12 cellular contexts compared by ENCODE assay signal in genomic region chrX:153782324-153782723, GRCh38. TPM values are rescaled to one million over a fixed set of nuclear protein-coding genes. Genes with fewer than 3 reads are reported as not detected.
A peak's percentile ranks its signal among the peaks of the same experiment; 100 is the strongest.
DNase-seq lines count a peak whose midpoint lies in the region; ATAC-seq and TF ChIP-seq lines count a peak whose summit lies in the region.
"Had no signal": no experiment of that assay in that cellular context is flagged by ENCODE, and none has a peak within 500 bp of the region (broad histone marks: within the 10 kb centered on the region; RNA-seq: fewer than 3 reads in every experiment).

No MANE protein-coding gene starts in this region.

- CTCF ChIA-PET in activated CD8-positive, alpha-beta T cell treated with anti-CD3 and anti-CD28 coated beads for 36 hours (lab: Charles Lee), result no interaction called here

- no peak overlapping the region for H3K4me3 Mint-ChIP-seq in activated T-cell treated with anti-CD3 and anti-CD28 coated beads, Interleukin-2, amount 50 U/mL, for 72 hours
- no peak overlapping the region for H3K4me3 Mint-ChIP-seq in activated CD8-positive, alpha-beta T cell treated with anti-CD3 and anti-CD28 coated beads for 36 hours
- no peak overlapping the region for H3K4me3 Mint-ChIP-seq in HFFc6
- H3K4me3 Mint-ChIP-seq: CD4-positive, CD25-positive, alpha-beta regulatory T cell; IgD-negative memory B cell had no signal

- DNase-seq in DMS 273 (lab: John Stamatoyannopoulos, UW; ENCODE audit: unreplicated experiment) (peak; percentile 93), NCI-H1105 treated with DMSO at 0.1 percent for 48 hours (lab: John Stamatoyannopoulos, UW) (peak; percentile 98), OCI-M1 (lab: John Stamatoyannopoulos, UW) (peak; percentile 14), iPS-NIHi7 (ENCODE audit: extremely low spot score) (peak; percentile 50), HFFc6 (no peak)
- no peak for DNase-seq in activated T-cell treated with anti-CD3 and anti-CD28 coated beads, Interleukin-2, amount 50 U/mL, for 72 hours
- no peak for DNase-seq in activated CD8-positive, alpha-beta T cell treated with anti-CD3 and anti-CD28 coated beads for 36 hours
- DNase-seq: CD4-positive, CD25-positive, alpha-beta regulatory T cell; ovary had no signal

- TF ChIP-seq CTCF in activated CD8-positive, alpha-beta T cell treated with anti-CD3 and anti-CD28 coated beads for 36 hours (IDR thresholded peaks at IDR 0.05), result no peak
- TF ChIP-seq CTCF in HFFc6 (IDR thresholded peaks at IDR 0.05), result no peak

- no peak for ATAC-seq in activated T-cell treated with anti-CD3 and anti-CD28 coated beads, Interleukin-2, amount 50 U/mL, for 72 hours (replicated peaks in 1 of 2)
- no peak for ATAC-seq in activated CD8-positive, alpha-beta T cell treated with anti-CD3 and anti-CD28 coated beads for 36 hours
- no peak for ATAC-seq in HG03378 (IDR thresholded peaks at IDR 0.05; ENCODE audit: unreplicated experiment)
- ATAC-seq: GM12878 had no signal

- H3K27ac Mint-ChIP-seq in activated T-cell treated with anti-CD3 and anti-CD28 coated beads, Interleukin-2, amount 50 U/mL, for 72 hours, result no peak overlapping the region
- no peak overlapping the region for H3K27ac Mint-ChIP-seq in activated CD8-positive, alpha-beta T cell treated with anti-CD3 and anti-CD28 coated beads for 36 hours
- H3K27ac Mint-ChIP-seq in HFFc6, result no peak overlapping the region
- H3K27ac Mint-ChIP-seq: CD4-positive, CD25-positive, alpha-beta regulatory T cell; IgD-negative memory B cell had no signal

- peaks cover 12% of the 10 kb centered on the region for H3K27me3 Mint-ChIP-seq in activated T-cell treated with anti-CD3 and anti-CD28 coated beads, Interleukin-2, amount 50 U/mL, for 72 hours (ENCODE audit: low read depth)
- peaks cover 5% of the 10 kb centered on the region for H3K27me3 Mint-ChIP-seq in activated CD8-positive, alpha-beta T cell treated with anti-CD3 and anti-CD28 coated beads for 36 hours
- peaks cover 4% of the 10 kb centered on the region for H3K27me3 Mint-ChIP-seq in HFFc6 (ENCODE audit: insufficient read depth)

- no peaks in the 10 kb centered on the region for H3K9me3 Mint-ChIP-seq in activated T-cell treated with anti-CD3 and anti-CD28 coated beads, Interleukin-2, amount 50 U/mL, for 72 hours
- H3K9me3 Mint-ChIP-seq in activated CD8-positive, alpha-beta T cell treated with anti-CD3 and anti-CD28 coated beads for 36 hours, result no peaks in the 10 kb centered on the region
- H3K9me3 Mint-ChIP-seq in HFFc6, result no peaks in the 10 kb centered on the region
- H3K9me3 Mint-ChIP-seq: IgD-negative memory B cell had no signal

- intact Hi-C loops in activated CD8-positive, alpha-beta T cell treated with anti-CD3 and anti-CD28 coated beads for 36 hours (cut with micrococcal nuclease), result no loop called here

- POLR2A ChIA-PET in activated CD8-positive, alpha-beta T cell treated with anti-CD3 and anti-CD28 coated beads for 36 hours (lab: Charles Lee), result no interaction called here

- H3K4me1 Mint-ChIP-seq in activated T-cell treated with anti-CD3 and anti-CD28 coated beads, Interleukin-2, amount 50 U/mL, for 72 hours (ENCODE audit: low read depth), result peaks cover 5% of the 10 kb centered on the region
- no peaks in the 10 kb centered on the region for H3K4me1 Mint-ChIP-seq in activated CD8-positive, alpha-beta T cell treated with anti-CD3 and anti-CD28 coated beads for 36 hours (ENCODE audit: low read depth)
- peaks cover 7% of the 10 kb centered on the region for H3K4me1 Mint-ChIP-seq in HFFc6 (ENCODE audit: low read depth)
- H3K4me1 Mint-ChIP-seq: IgD-negative memory B cell had no signal

- H3K36me3 Mint-ChIP-seq in activated T-cell treated with anti-CD3 and anti-CD28 coated beads, Interleukin-2, amount 50 U/mL, for 72 hours (ENCODE audit: insufficient read depth in 2 of 2), result no peaks in the 10 kb centered on the region
- H3K36me3 Mint-ChIP-seq in activated CD8-positive, alpha-beta T cell treated with anti-CD3 and anti-CD28 coated beads for 36 hours (ENCODE audit: low read depth), result peaks cover 2% of the 10 kb centered on the region
- H3K36me3 Mint-ChIP-seq in HFFc6 (ENCODE audit: low read depth), result no peaks in the 10 kb centered on the region
- H3K36me3 Mint-ChIP-seq: CD4-positive, CD25-positive, alpha-beta regulatory T cell had no signal

RNA-seq across cellular contexts. Expression of gene SRPK3, which starts 1.5 kb away (rescaled TPM):
- not detected for total RNA-seq in activated T-cell treated with anti-CD3 and anti-CD28 coated beads, Interleukin-2, amount 50 U/mL, for 72 hours
- total RNA-seq in activated CD8-positive, alpha-beta T cell treated with anti-CD3 and anti-CD28 coated beads for 36 hours, result under 1 TPM in 1 of 2 experiments, not detected in 1; 0.09 TPM
- under 1 TPM; 0.14 to 0.51 (median 0.27) TPM for total RNA-seq in HFFc6 (2021; fragmentation: NEBNext Ultra II Directional; extraction: Animal tissue kit (Norgen Biotek cat#: 25700))
- total RNA-seq: CD4-positive, CD25-positive, alpha-beta regulatory T cell; GM12878 had no signal

RNA-seq across cellular contexts. Expression of gene IDH3G, which starts 11.9 kb away (rescaled TPM):
- 10 to 100 TPM; 34.0 to 41.0 TPM for total RNA-seq in activated T-cell treated with anti-CD3 and anti-CD28 coated beads, Interleukin-2, amount 50 U/mL, for 72 hours
- total RNA-seq in activated CD8-positive, alpha-beta T cell treated with anti-CD3 and anti-CD28 coated beads for 36 hours, result 10 to 100 TPM; 54.3 to 56.9 TPM
- 10 to 100 TPM; 60.2 to 67.1 (median 62.8) TPM for total RNA-seq in HFFc6 (2021; fragmentation: NEBNext Ultra II Directional; extraction: Animal tissue kit (Norgen Biotek cat#: 25700))

RNA-seq across cellular contexts. Expression of gene SSR4, which starts 12.1 kb away (rescaled TPM):
- total RNA-seq in activated T-cell treated with anti-CD3 and anti-CD28 coated beads, Interleukin-2, amount 50 U/mL, for 72 hours, result 100 to 1,000 TPM; 150 to 192 TPM
- total RNA-seq in activated CD8-positive, alpha-beta T cell treated with anti-CD3 and anti-CD28 coated beads for 36 hours, result 100 to 1,000 TPM; 152 to 153 TPM
- 100 to 1,000 TPM; 171 to 247 (median 182) TPM for total RNA-seq in HFFc6 (2021; fragmentation: NEBNext Ultra II Directional; extraction: Animal tissue kit (Norgen Biotek cat#: 25700))

RNA-seq across cellular contexts. Expression of gene PLXNB3, which starts 18.3 kb away (rescaled TPM):
- 1 to 10 TPM in 1 of 2 donors, under 1 TPM in 1; 0.77 to 1.7 TPM for total RNA-seq in activated T-cell treated with anti-CD3 and anti-CD28 coated beads, Interleukin-2, amount 50 U/mL, for 72 hours
- 1 to 10 TPM; 7.7 to 8.2 TPM for total RNA-seq in activated CD8-positive, alpha-beta T cell treated with anti-CD3 and anti-CD28 coated beads for 36 hours
- 10 to 100 TPM; 13.2 to 33.4 (median 15.8) TPM for total RNA-seq in HFFc6 (2021; fragmentation: NEBNext Ultra II Directional; extraction: Animal tissue kit (Norgen Biotek cat#: 25700))

RNA-seq across cellular contexts. Expression of gene PDZD4, which starts 48.0 kb away (rescaled TPM):
- 1 to 10 TPM in 1 of 2 donors, under 1 TPM in 1; 0.82 to 5.0 TPM for total RNA-seq in activated T-cell treated with anti-CD3 and anti-CD28 coated beads, Interleukin-2, amount 50 U/mL, for 72 hours
- total RNA-seq in activated CD8-positive, alpha-beta T cell treated with anti-CD3 and anti-CD28 coated beads for 36 hours, result 1 to 10 TPM; 1.4 to 2.6 TPM
- not detected for total RNA-seq in HFFc6 (2021; fragmentation: NEBNext Ultra II Directional; extraction: Animal tissue kit (Norgen Biotek cat#: 25700))

Comparison
In these comparisons a context has a peak if more than half of its experiments do, and no peak if none do; other contexts are left out.
1. DNase-seq: peak in DMS 273 (single experiment), NCI-H1105 treated with DMSO at 0.1 percent for 48 hours (single experiment), OCI-M1 (single experiment) and iPS-NIHi7 (single experiment); none in activated T-cell treated with anti-CD3 and anti-CD28 coated beads, Interleukin-2, amount 50 U/mL, for 72 hours (0 of 2), activated CD8-positive, alpha-beta T cell treated with anti-CD3 and anti-CD28 coated beads for 36 hours (single experiment) and HFFc6 (single experiment).